ENCODE assay signal across 8 cellular contexts in genomic region chr12:56630180-56630632, GRCh38. TPM values are rescaled to one million over a fixed set of nuclear protein-coding genes. Genes with fewer than 3 reads are reported as not detected.
A peak's percentile ranks its signal among the peaks of the same experiment; 100 is the strongest.
DNase-seq lines count a peak whose midpoint lies in the region; ATAC-seq, FAIRE-seq and TF ChIP-seq lines count a peak whose summit lies in the region.

TSS of gene BAZ2A (minus strand) at chr12:56630326. CDS start at chr12:56617530, 12,796 bp downstream.

- H3K9me3 ChIP-seq in keratinocyte (ENCODE audit: control insufficient read depth, low read depth, low read length): no peaks in the 10 kb centered on the region

- peak within 1 kb of the TSS; percentile 85 for H3K27ac ChIP-seq in keratinocyte (ENCODE audit: control insufficient read depth, insufficient read depth, low read length)

- H3K36me3 ChIP-seq in keratinocyte (ENCODE audit: control insufficient read depth in 2 of 2, extremely low read depth in 1 of 2, insufficient read depth in 2 of 2, low read length in 2 of 2): peaks cover 4 to 11% of the 10 kb centered on the region in 2 experiments

- H3K79me2 ChIP-seq in keratinocyte (ENCODE audit: control insufficient read depth, insufficient read depth, low read length): peaks cover 89% of the 10 kb centered on the region

- peak within 1 kb of the TSS; percentile 92 to 99 (median 97) for H3K4me3 ChIP-seq in keratinocyte (ENCODE audit: control insufficient read depth in 2 of 3, extremely low read depth in 1 of 3, insufficient read depth in 2 of 3, low read depth in 1 of 3, low read length in 3 of 3)

- dilution Hi-C loops in keratinocyte (cut with MboI; ENCODE audit: extremely low pct_ligation_motif_present, low sequenced_read_pairs): no loop called here

- H2AFZ ChIP-seq in keratinocyte (ENCODE audit: control insufficient read depth, low read length): peak within 1 kb of the TSS; percentile 59

- H3K4me1 ChIP-seq in keratinocyte (ENCODE audit: control insufficient read depth, extremely low read depth, insufficient read depth, low read length): peaks cover 42% of the 10 kb centered on the region

- TF ChIP-seq CTCF in keratinocyte (optimal IDR thresholded peaks at IDR 0.05 in 1 of 3, IDR thresholded peaks at IDR 0.05 in 1 of 3, conservative IDR thresholded peaks at IDR 0.05 in 1 of 3; ENCODE audit: extremely low read depth in 1 of 3, insufficient read depth in 2 of 3, low read length in 3 of 3): no peak

- peak; percentile 93 for DNase-seq in AG08396 (ENCODE audit: low spot score)
- DNase-seq in NCI-H460 (ENCODE audit: extremely low read depth, low read depth): peak; percentile 76
- DNase-seq in activated CD4-positive, alpha-beta T cell treated with anti-CD3 and anti-CD28 coated beads for 24 hours (ENCODE audit: low read depth in 2 of 2): peak; percentile 75
- peak; percentile 12 to 50 for DNase-seq in cerebellar nuclear complex (lab: John Stamatoyannopoulos, UW)
- DNase-seq in keratinocyte (ENCODE audit: low read depth, low spot score): no peak
- DNase-seq in stimulated activated CD4-positive, alpha-beta T cell treated with anti-CD3 and anti-CD28 coated beads, Interleukin-12 subunit alpha, Interleukin-12 subunit beta, amount 100 ng/mL, for 48 hours (ENCODE audit: low read depth in 2 of 3, low spot score in 1 of 3): peak; percentile 74 to 87 (median 82)

- H3K9me1 ChIP-seq in keratinocyte (ENCODE audit: control insufficient read depth, extremely low read depth, insufficient read depth, low read length): peaks cover 4% of the 10 kb centered on the region

- peaks cover 6% of the 10 kb centered on the region for H4K20me1 ChIP-seq in keratinocyte (ENCODE audit: control insufficient read depth, extremely low read depth, insufficient read depth, low read length)

- peak within 1 kb of the TSS; percentile 97 for H3K4me2 ChIP-seq in keratinocyte (ENCODE audit: control insufficient read depth, extremely low read depth, insufficient read depth, low read depth, low read length)

- ATAC-seq in GM19043 (IDR thresholded peaks at IDR 0.05; ENCODE audit: low read depth, unreplicated experiment) (peak; percentile 49), HG03354 (IDR thresholded peaks at IDR 0.05; ENCODE audit: poor library complexity, severe bottlenecking, unreplicated experiment) (peak; percentile 68)

- FAIRE-seq in keratinocyte (lab: Jason Lieb, UNC): no peak

- H3K27me3 ChIP-seq in keratinocyte (ENCODE audit: control insufficient read depth, extremely low read depth, insufficient read depth, low read length): no peaks in the 10 kb centered on the region

- peak within 1 kb of the TSS; percentile 87 for H3K9ac ChIP-seq in keratinocyte (ENCODE audit: control insufficient read depth, extremely low read depth, insufficient read depth, low read length)

RNA-seq across cellular contexts. Expression of gene BAZ2A, which starts in this region (rescaled TPM):
- 30.4 and 32.4 TPM in 2 replicates for total RNA-seq in NCI-H460 (2014; rRNA removed; shearing (Covaris generic))
- 31.6 and 33.9 TPM in 2 replicates for polyA plus RNA-seq in NCI-H460 (2014; cell fraction: nucleus; rRNA removed)
- 55.7 to 63.7 TPM (median 56.6 TPM) in 3 replicates for polyA plus RNA-seq in keratinocyte
- 158 TPM for polyA plus RNA-seq in keratinocyte (2011; ENCODE audit: low read depth)
- polyA plus RNA-seq in keratinocyte (2011; cell fraction: cytosol; rRNA removed): 46.7 and 62.9 TPM in 2 replicates
- polyA plus RNA-seq in keratinocyte (2011; cell fraction: nucleus; rRNA removed): 232 and 291 TPM in 2 replicates
- 33.2 and 36.9 TPM in 2 replicates for polyA plus RNA-seq in keratinocyte (2012; ENCODE audit: low replicate concordance)
- 119 to 279 TPM (median 150 TPM) in 3 replicates for polyA minus RNA-seq in keratinocyte
- 42.2 TPM for polyA minus RNA-seq in keratinocyte (2011; cell fraction: cytosol; rRNA and poly(A)+ RNA removed)
- 134 and 209 TPM in 2 replicates for polyA minus RNA-seq in keratinocyte (2011; cell fraction: nucleus; rRNA and poly(A)+ RNA removed)
